ENCODE assay signal across 8 cellular contexts in the genomic region with DNA sequence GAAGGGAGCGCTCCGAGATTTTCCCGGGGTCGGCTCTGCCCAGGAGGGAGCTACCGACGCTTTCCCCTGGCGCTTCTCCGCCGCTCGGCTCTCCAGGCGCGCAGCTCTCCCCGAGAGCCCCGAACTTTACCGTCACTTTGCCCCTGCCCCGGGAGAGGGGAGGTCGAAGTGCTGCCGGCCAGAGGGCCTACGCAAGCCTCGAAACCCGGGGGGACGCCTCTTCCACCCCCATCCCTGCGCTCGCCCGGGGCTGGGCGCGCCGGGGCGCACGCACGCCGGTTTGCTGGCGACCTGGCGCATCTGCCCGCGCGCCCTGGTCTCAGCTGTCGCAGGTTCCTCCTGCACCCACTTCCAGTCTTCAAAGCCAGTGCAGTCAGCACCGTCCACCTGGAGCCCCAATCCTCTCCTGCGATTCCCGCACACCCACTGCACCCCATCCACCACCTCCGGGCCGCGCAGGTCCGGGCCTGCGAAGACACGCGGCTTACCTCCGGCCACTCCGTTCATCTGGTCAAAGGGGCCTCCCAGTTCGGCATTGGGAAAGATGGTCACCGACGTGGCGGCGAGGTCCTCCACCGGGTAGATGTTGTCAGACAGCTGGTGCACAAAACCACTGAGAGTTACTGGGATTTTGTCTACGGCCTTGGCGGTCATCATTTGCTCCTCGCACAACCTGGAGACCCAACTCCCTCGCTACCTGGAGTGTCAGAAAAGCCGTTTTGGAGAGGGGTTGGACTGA. TPM values are rescaled to one million over a fixed set of nuclear protein-coding genes. Genes with fewer than 3 reads are reported as not detected.
A peak's percentile ranks its signal among the peaks of the same experiment; 100 is the strongest.
DNase-seq lines count a peak whose midpoint lies in the region; ATAC-seq, FAIRE-seq and TF ChIP-seq lines count a peak whose summit lies in the region.

No MANE protein-coding gene starts in this region.

- TF ChIP-seq CTCF in A549 (IDR thresholded peaks at IDR 0.05): no peak
- TF ChIP-seq CTCF in KMS-11 (conservative IDR thresholded peaks at IDR 0.05; ENCODE audit: low read depth, low read length): no peak

- H3K27ac ChIP-seq in A549 (no peak overlapping the region), KMS-11 (no peak overlapping the region)

- peaks cover 4% of the 10 kb centered on the region for H3K36me3 Mint-ChIP-seq in activated naive CD8-positive, alpha-beta T cell treated with anti-CD3 and anti-CD28 coated beads, Interleukin-2, amount 10 ng/mL, durations not matched to agents 7 days and 5 days

- H3K9me3 Mint-ChIP-seq in activated naive CD8-positive, alpha-beta T cell treated with anti-CD3 and anti-CD28 coated beads, Interleukin-2, amount 10 ng/mL, durations not matched to agents 7 days and 5 days: no peaks in the 10 kb centered on the region

- H3K4me1 ChIP-seq in A549 (peaks cover 18% of the 10 kb centered on the region), KMS-11 (ENCODE audit: low read depth, poor library complexity, severe bottlenecking) (peaks cover 25% of the 10 kb centered on the region)

- DNase-seq in A549 (ENCODE audit: low read depth in 1 of 2, low spot score in 1 of 2) (peak in 1 of 2 experiments; percentile 32), SIG-M5 treated with dmso at 0.1 percent for 504 hours (lab: John Stamatoyannopoulos, UW; ENCODE audit: unreplicated experiment) (no peak), NCI-H1436 treated with DMSO at 0.1 percent for 48 hours (lab: John Stamatoyannopoulos, UW) (no peak)
- DNase-seq in activated naive CD8-positive, alpha-beta T cell treated with anti-CD3 and anti-CD28 coated beads, Interleukin-2, amount 10 ng/mL, durations not matched to agents 7 days and 5 days: peak; percentile 57
- peak; percentile 52 for DNase-seq in stimulated activated CD4-positive, alpha-beta T cell treated with anti-CD3 and anti-CD28 coated beads, Interleukin-15, amount 100 ng/mL, for 24 hours

- CTCF ChIA-PET in A549 (lab: Yijun Ruan, JAX): interaction anchor here (1.3 to 6.2 kb wide), 6 partner anchors 203 to 378 kb away, joined by 3 to 62 read pairs (median 34); no protein-coding TSS in a partner anchor

- ATAC-seq in A549: no peak
- ATAC-seq in activated naive CD8-positive, alpha-beta T cell treated with anti-CD3 and anti-CD28 coated beads, Interleukin-2, amount 10 ng/mL, durations not matched to agents 7 days and 5 days (ENCODE audit: low read depth): no peak
- no peak for ATAC-seq in GM21717 (IDR thresholded peaks at IDR 0.05; ENCODE audit: unreplicated experiment)

- 0 out of 2 replicates have a peak, but pooled peaks cover 7% of the 10 kb centered on the region for H4K20me1 ChIP-seq in KMS-11 (ENCODE audit: insufficient read depth)

- H3K27me3 Mint-ChIP-seq in activated naive CD8-positive, alpha-beta T cell treated with anti-CD3 and anti-CD28 coated beads, Interleukin-2, amount 10 ng/mL, durations not matched to agents 7 days and 5 days: peaks cover 45% of the 10 kb centered on the region

- H3K9me3 ChIP-seq in A549 (no peaks in the 10 kb centered on the region), iPS-18c (ENCODE audit: control insufficient read depth, insufficient read depth, low read length) (no peaks in the 10 kb centered on the region)

- no peak overlapping the region for H3K9ac ChIP-seq in KMS-11

- no peak for TF ChIP-seq POLR2A in A549 (IDR thresholded peaks at IDR 0.05; ENCODE audit: low read length)

- H3K79me2 ChIP-seq in KMS-11 (ENCODE audit: insufficient read depth, low read depth): no peaks in the 10 kb centered on the region

- peaks cover 23% of the 10 kb centered on the region for H3K27me3 ChIP-seq in KMS-11 (ENCODE audit: insufficient read depth, low read depth)

- H2AFZ ChIP-seq in KMS-11 (ENCODE audit: low read depth): peak overlapping the region; percentile 91; the same call in 1 of the 2 replicates

- peak overlapping the region; percentile 97 for H3K27ac Mint-ChIP-seq in activated naive CD8-positive, alpha-beta T cell treated with anti-CD3 and anti-CD28 coated beads, Interleukin-2, amount 10 ng/mL, durations not matched to agents 7 days and 5 days

- H3K36me3 ChIP-seq in KMS-11 (ENCODE audit: insufficient read depth): no peaks in the 10 kb centered on the region

- 30% methylated on average over 23 of the region's 61 CpGs for WGBS in A549 (ENCODE audit: missing lambda C conversion rate)

- TF ChIP-seq EP300 in A549 (IDR thresholded peaks at IDR 0.05): no peak

- FAIRE-seq in A549 (lab: Jason Lieb, UNC): no peak

- peaks cover 34% of the 10 kb centered on the region for H3K4me1 Mint-ChIP-seq in activated naive CD8-positive, alpha-beta T cell treated with anti-CD3 and anti-CD28 coated beads, Interleukin-2, amount 10 ng/mL, durations not matched to agents 7 days and 5 days

- H3K4me3 ChIP-seq in A549: peak overlapping the region; percentile 58
- H3K4me3 ChIP-seq in KMS-11 (IDR thresholded peaks at IDR 0.05; ENCODE audit: insufficient read depth, low read depth, low read length): no peak overlapping the region
- H3K4me3 ChIP-seq in iPS-18c (ENCODE audit: insufficient read depth, low read depth, low read length): peak overlapping the region; percentile 72

- peak overlapping the region; percentile 82 for H3K4me2 ChIP-seq in A549
- peak overlapping the region; percentile 71 for H3K4me2 ChIP-seq in KMS-11

- POLR2A ChIA-PET in A549 (lab: Yijun Ruan, JAX): interaction anchor here (2.5 kb wide), 1 partner anchor 11 kb away, joined by 14 read pairs; a partner anchor contains a TSS
- POLR2A ChIA-PET in activated naive CD8-positive, alpha-beta T cell treated with anti-CD3 and anti-CD28 coated beads, Interleukin-2, amount 10 ng/mL, durations not matched to agents 7 days and 5 days (lab: Charles Lee): interaction anchor here (0.7 to 5.1 kb wide), 9 partner anchors 11 to 814 kb away, joined by 3 to 73 read pairs (median 4); a partner anchor contains a TSS

- peak overlapping the region; percentile 92 for H3K4me3 Mint-ChIP-seq in activated naive CD8-positive, alpha-beta T cell treated with anti-CD3 and anti-CD28 coated beads, Interleukin-2, amount 10 ng/mL, durations not matched to agents 7 days and 5 days

- TF ChIP-seq RAD21 in A549 (conservative IDR thresholded peaks at IDR 0.05 in 1 of 2, IDR thresholded peaks at IDR 0.05 in 1 of 2): no peak

TF ChIP-seq in A549, 52 proteins besides CTCF, POLR2A, EP300 and RAD21:
- no peak for TF ChIP-seq GATA3 (IDR thresholded peaks at IDR 0.05; ENCODE audit: borderline replicate concordance)
- TF ChIP-seq FOXS1 (CRISPR knock-in tag; IDR thresholded peaks at IDR 0.05): no peak
- no peak for TF ChIP-seq NFE2L2 (conservative IDR thresholded peaks at IDR 0.05; ENCODE audit: low read length)
- peak; percentile 96 for TF ChIP-seq HDAC2 (IDR thresholded peaks at IDR 0.05)
- TF ChIP-seq, protein P1, sequence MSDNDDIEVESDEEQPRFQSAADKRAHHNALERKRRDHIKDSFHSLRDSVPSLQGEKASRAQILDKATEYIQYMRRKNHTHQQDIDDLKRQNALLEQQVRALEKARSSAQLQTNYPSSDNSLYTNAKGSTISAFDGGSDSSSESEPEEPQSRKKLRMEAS (IDR thresholded peaks at IDR 0.05): 0 out of 2 replicates have a peak, but pooled peaks have one; percentile 25
- no peak for TF ChIP-seq RCOR1 (IDR thresholded peaks at IDR 0.05; ENCODE audit: low read depth, low read length)
- peak; percentile 94 for TF ChIP-seq CBX8 (IDR thresholded peaks at IDR 0.05)
- no peak for TF ChIP-seq TFCP2L1 (CRISPR knock-in tag; IDR thresholded peaks at IDR 0.05)
- TF ChIP-seq RNF2 (IDR thresholded peaks at IDR 0.05; ENCODE audit: borderline replicate concordance, low read depth): 0 out of 2 replicates have a peak, but pooled peaks have one; percentile 74

RNA-seq across cellular contexts. Expression of a gene that starts 0.6 kb away (rescaled TPM):
- polyA plus RNA-seq in A549 (2011; rRNA removed) (1.6 and 4.4 TPM in 2 replicates), A549 (2017; fragmentation: RNase III; extraction: RNeasy Plus Mini Kit Qiagen cat#74134 plus additional on column Dnase treatment) (0.13 TPM in 1 of 3 replicates, not detected in the others)
- 0.30 and 0.49 TPM in 2 replicates for polyA plus RNA-seq in A549 (2012; cell fraction: cytosol; rRNA removed)
- 0.80 and 1.1 TPM in 2 replicates for polyA plus RNA-seq in A549 (2012; cell fraction: nucleus; rRNA removed)
- polyA minus RNA-seq in A549 (2011; rRNA and poly(A)+ RNA removed): 4.3 and 4.6 TPM in 2 replicates
- 1 to 10 TPM; 1.4 to 2.2 TPM for total RNA-seq in activated naive CD8-positive, alpha-beta T cell treated with anti-CD3 and anti-CD28 coated beads, Interleukin-2, amount 10 ng/mL, durations not matched to agents 7 days and 5 days

RNA-seq across cellular contexts. Expression of a gene that starts 11.0 kb away (rescaled TPM):
- polyA plus RNA-seq in A549 (2011; rRNA removed): 22.0 and 23.2 TPM in 2 replicates
- polyA plus RNA-seq in A549 (2012; cell fraction: cytosol; rRNA removed): 8.1 and 12.3 TPM in 2 replicates
- 6.5 and 9.4 TPM in 2 replicates for polyA plus RNA-seq in A549 (2012; cell fraction: nucleus; rRNA removed)
- polyA plus RNA-seq in A549 (2017; fragmentation: RNase III; extraction: RNeasy Plus Mini Kit Qiagen cat#74134 plus additional on column Dnase treatment): 16.6 to 19.0 TPM (median 18.8 TPM) in 3 replicates
- 8.4 and 8.7 TPM in 2 replicates for polyA minus RNA-seq in A549 (2011; rRNA and poly(A)+ RNA removed)
- total RNA-seq in activated naive CD8-positive, alpha-beta T cell treated with anti-CD3 and anti-CD28 coated beads, Interleukin-2, amount 10 ng/mL, durations not matched to agents 7 days and 5 days: 10 to 100 TPM; 23.2 to 23.3 TPM

Comparison
In these comparisons a context has a peak if more than half of its experiments do, and no peak if none do; other contexts are left out.
1. DNase-seq: peak in activated naive CD8-positive, alpha-beta T cell treated with anti-CD3 and anti-CD28 coated beads, Interleukin-2, amount 10 ng/mL, durations not matched to agents 7 days and 5 days (single experiment) and stimulated activated CD4-positive, alpha-beta T cell treated with anti-CD3 and anti-CD28 coated beads, Interleukin-15, amount 100 ng/mL, for 24 hours (single experiment); none in SIG-M5 treated with dmso at 0.1 percent for 504 hours (single experiment) and NCI-H1436 treated with DMSO at 0.1 percent for 48 hours (single experiment).